ENCODE assay signal across 1 cellular context in the genomic region with DNA sequence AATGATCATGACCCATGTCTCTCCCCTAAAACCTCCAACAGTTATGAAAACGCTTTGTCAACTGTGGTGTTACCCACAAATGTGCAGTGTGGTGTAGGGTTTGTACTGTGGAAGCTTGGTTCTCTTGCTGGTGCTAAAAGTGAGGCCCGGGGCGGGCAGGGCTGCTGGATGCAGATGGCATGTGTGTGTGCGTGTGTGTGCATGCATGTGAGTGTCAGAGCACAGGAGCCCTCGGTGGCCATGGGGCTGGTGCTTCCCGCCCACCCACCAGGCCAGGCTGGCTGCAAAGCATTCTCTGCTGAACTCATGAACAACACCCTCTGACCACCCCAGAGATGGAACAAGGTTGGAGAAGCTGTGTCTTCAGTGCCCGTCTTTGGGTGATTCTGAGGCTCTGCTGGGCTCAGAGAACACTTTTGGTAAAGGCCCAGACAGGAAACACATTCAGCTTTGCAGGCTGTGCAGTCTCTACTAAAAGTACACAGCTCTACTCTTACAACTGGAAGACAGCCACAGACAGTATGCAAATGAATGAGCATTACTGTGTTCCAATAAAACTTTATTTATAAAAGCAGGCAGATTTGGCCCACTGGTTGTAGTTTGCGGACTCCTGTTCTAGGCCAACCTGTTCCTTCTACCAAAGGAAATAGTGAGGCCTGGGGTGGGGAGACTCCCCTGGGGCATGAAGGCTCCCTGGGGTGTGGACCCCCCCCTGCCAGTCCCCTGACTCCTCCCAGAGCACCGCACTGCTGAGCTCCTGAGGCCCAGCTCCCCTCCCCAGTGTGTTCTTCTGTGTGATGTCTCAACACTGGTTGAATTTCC.
TF ChIP-seq lines count a peak whose summit lies in the region.

No MANE protein-coding gene starts in this region.

TF ChIP-seq in K562, 482 proteins besides CTCF, POLR2A, EP300 and RAD21 (continued from another document):
- TF ChIP-seq, protein P1, sequence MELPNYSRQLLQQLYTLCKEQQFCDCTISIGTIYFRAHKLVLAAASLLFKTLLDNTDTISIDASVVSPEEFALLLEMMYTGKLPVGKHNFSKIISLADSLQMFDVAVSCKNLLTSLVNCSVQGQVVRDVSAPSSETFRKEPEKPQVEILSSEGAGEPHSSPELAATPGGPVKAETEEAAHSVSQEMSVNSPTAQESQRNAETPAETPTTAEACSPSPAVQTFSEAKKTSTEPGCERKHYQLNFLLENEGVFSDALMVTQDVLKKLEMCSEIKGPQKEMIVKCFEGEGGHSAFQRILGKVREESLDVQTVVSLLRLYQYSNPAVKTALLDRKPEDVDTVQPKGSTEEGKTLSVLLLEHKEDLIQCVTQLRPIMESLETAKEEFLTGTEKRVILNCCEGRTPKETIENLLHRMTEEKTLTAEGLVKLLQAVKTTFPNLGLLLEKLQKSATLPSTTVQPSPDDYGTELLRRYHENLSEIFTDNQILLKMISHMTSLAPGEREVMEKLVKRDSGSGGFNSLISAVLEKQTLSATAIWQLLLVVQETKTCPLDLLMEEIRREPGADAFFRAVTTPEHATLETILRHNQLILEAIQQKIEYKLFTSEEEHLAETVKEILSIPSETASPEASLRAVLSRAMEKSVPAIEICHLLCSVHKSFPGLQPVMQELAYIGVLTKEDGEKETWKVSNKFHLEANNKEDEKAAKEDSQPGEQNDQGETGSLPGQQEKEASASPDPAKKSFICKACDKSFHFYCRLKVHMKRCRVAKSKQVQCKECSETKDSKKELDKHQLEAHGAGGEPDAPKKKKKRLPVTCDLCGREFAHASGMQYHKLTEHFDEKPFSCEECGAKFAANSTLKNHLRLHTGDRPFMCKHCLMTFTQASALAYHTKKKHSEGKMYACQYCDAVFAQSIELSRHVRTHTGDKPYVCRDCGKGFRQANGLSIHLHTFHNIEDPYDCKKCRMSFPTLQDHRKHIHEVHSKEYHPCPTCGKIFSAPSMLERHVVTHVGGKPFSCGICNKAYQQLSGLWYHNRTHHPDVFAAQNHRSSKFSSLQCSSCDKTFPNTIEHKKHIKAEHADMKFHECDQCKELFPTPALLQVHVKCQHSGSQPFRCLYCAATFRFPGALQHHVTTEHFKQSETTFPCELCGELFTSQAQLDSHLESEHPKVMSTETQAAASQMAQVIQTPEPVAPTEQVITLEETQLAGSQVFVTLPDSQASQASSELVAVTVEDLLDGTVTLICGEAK (IDR thresholded peaks at IDR 0.05) = peak; percentile 84
- TF ChIP-seq, protein P1 (CRISPR knock-in tag; IDR thresholded peaks at IDR 0.05) = peak; percentile 20; the same call in 1 of the 2 replicates
